1 cellular context compared by ENCODE assay signal in genomic region chr13:51818771-51819511, GRCh38.
TF ChIP-seq lines count a peak whose summit lies in the region.

No MANE protein-coding gene starts in this region.

TF ChIP-seq in K562, 482 proteins besides CTCF, POLR2A, EP300 and RAD21 (continued from another document):
- TF ChIP-seq ZNF609 (CRISPR knock-in tag; IDR thresholded peaks at IDR 0.05; ENCODE audit: borderline replicate concordance) = no peak
